15 cellular contexts compared by ENCODE assay signal in genomic region chr13:29861694-29862110, GRCh38. TPM values are rescaled to one million over a fixed set of nuclear protein-coding genes. Genes with fewer than 3 reads are reported as not detected.
DNase-seq lines count a peak whose midpoint lies in the region; ATAC-seq and TF ChIP-seq lines count a peak whose summit lies in the region.
"Had no signal": no experiment of that assay in that cellular context is flagged by ENCODE, and none has a peak within 500 bp of the region (broad histone marks: within the 10 kb centered on the region; RNA-seq: fewer than 3 reads in every experiment).

No MANE protein-coding gene starts in this region.

- no peak overlapping the region for H3K4me3 ChIP-seq in AG04450 (ENCODE audit: low read depth, low read length)
- no peak overlapping the region for H3K4me3 ChIP-seq in lower lobe of right lung

- H3K4me1 Mint-ChIP-seq in chondrocyte (ENCODE audit: low read depth), result peaks cover 13% of the 10 kb centered on the region
- H3K4me1 Mint-ChIP-seq in activated CD8-positive, alpha-beta T cell treated with anti-CD3 and anti-CD28 coated beads for 36 hours (ENCODE audit: low read depth), result peaks cover 2% of the 10 kb centered on the region
- peaks cover 9% of the 10 kb centered on the region for H3K4me1 Mint-ChIP-seq in activated CD4-positive, alpha-beta T cell treated with anti-CD3 and anti-CD28 coated beads, Interleukin-2, amount 10 ng/mL, durations not matched to agents 24 days and 14 days

- no peaks in the 10 kb centered on the region for H3K36me3 Mint-ChIP-seq in chondrocyte (ENCODE audit: low read depth)
- no peaks in the 10 kb centered on the region for H3K36me3 Mint-ChIP-seq in activated CD8-positive, alpha-beta T cell treated with anti-CD3 and anti-CD28 coated beads for 36 hours (ENCODE audit: low read depth)
- no peaks in the 10 kb centered on the region for H3K36me3 Mint-ChIP-seq in activated CD4-positive, alpha-beta T cell treated with anti-CD3 and anti-CD28 coated beads, Interleukin-2, amount 10 ng/mL, durations not matched to agents 24 days and 14 days (ENCODE audit: low read depth)
- H3K36me3 Mint-ChIP-seq: stimulated activated effector memory CD8-positive, alpha-beta T cell treated with anti-CD3 and anti-CD28 coated beads, Interleukin-12 subunit alpha, Interleukin-12 subunit beta, amount 100 ng/mL, for 72 hours had no signal

- ATAC-seq in lower lobe of right lung, result peak; percentile 57 to 65
- no peak for ATAC-seq in activated CD8-positive, alpha-beta T cell treated with anti-CD3 and anti-CD28 coated beads for 36 hours
- ATAC-seq: stimulated activated effector memory CD8-positive, alpha-beta T cell treated with anti-CD3 and anti-CD28 coated beads, Interleukin-12 subunit alpha, Interleukin-12 subunit beta, amount 100 ng/mL, for 72 hours; T-helper 17 cell had no signal

- H3K36me3 ChIP-seq in lower lobe of right lung, result no peaks in the 10 kb centered on the region

- no peaks in the 10 kb centered on the region for H3K27me3 Mint-ChIP-seq in chondrocyte (ENCODE audit: low read depth)
- H3K27me3 Mint-ChIP-seq in activated CD8-positive, alpha-beta T cell treated with anti-CD3 and anti-CD28 coated beads for 36 hours, result peaks cover 3% of the 10 kb centered on the region
- peaks cover 13% of the 10 kb centered on the region for H3K27me3 Mint-ChIP-seq in activated CD4-positive, alpha-beta T cell treated with anti-CD3 and anti-CD28 coated beads, Interleukin-2, amount 10 ng/mL, durations not matched to agents 24 days and 14 days

- H3K27ac Mint-ChIP-seq in chondrocyte (ENCODE audit: unreplicated experiment), result peak overlapping the region; percentile 67
- H3K27ac Mint-ChIP-seq in activated CD8-positive, alpha-beta T cell treated with anti-CD3 and anti-CD28 coated beads for 36 hours, result no peak overlapping the region
- no peak overlapping the region for H3K27ac Mint-ChIP-seq in activated CD4-positive, alpha-beta T cell treated with anti-CD3 and anti-CD28 coated beads, Interleukin-2, amount 10 ng/mL, durations not matched to agents 24 days and 14 days
- H3K27ac Mint-ChIP-seq: activated T-helper 2 cell treated with anti-CD3 and anti-CD28 coated beads, Interferon-gamma antibody, Interleukin-2, Interleukin-4, amounts not matched to agents 10 μg/mL and 5 μg/mL and 100 μg/mL, durations not matched to agents 14 hours and 24 hours and 36 hours; stimulated activated effector memory CD8-positive, alpha-beta T cell treated with anti-CD3 and anti-CD28 coated beads, Interleukin-12 subunit alpha, Interleukin-12 subunit beta, amount 100 ng/mL, for 72 hours; T-helper 17 cell had no signal

- intact Hi-C loops in lower lobe of right lung (cut with DNase I), result no loop called here
- intact Hi-C loops in activated CD8-positive, alpha-beta T cell treated with anti-CD3 and anti-CD28 coated beads for 36 hours (cut with micrococcal nuclease), result no loop called here
- intact Hi-C loops in activated CD4-positive, alpha-beta T cell treated with anti-CD3 and anti-CD28 coated beads, Interleukin-2, amount 10 ng/mL, durations not matched to agents 24 days and 14 days (cut with micrococcal nuclease), result no loop called here

- no peaks in the 10 kb centered on the region for H3K27me3 ChIP-seq in AG04450 (ENCODE audit: control insufficient read depth, insufficient read depth, low read length)
- no peaks in the 10 kb centered on the region for H3K27me3 ChIP-seq in lower lobe of right lung (ENCODE audit: low read depth)

- H3K4me3 Mint-ChIP-seq in chondrocyte (ENCODE audit: unreplicated experiment), result no peak overlapping the region
- H3K4me3 Mint-ChIP-seq in activated CD8-positive, alpha-beta T cell treated with anti-CD3 and anti-CD28 coated beads for 36 hours, result no peak overlapping the region
- H3K4me3 Mint-ChIP-seq in activated CD4-positive, alpha-beta T cell treated with anti-CD3 and anti-CD28 coated beads, Interleukin-2, amount 10 ng/mL, durations not matched to agents 24 days and 14 days, result no peak overlapping the region
- H3K4me3 Mint-ChIP-seq: stimulated activated effector memory CD8-positive, alpha-beta T cell treated with anti-CD3 and anti-CD28 coated beads, Interleukin-12 subunit alpha, Interleukin-12 subunit beta, amount 100 ng/mL, for 72 hours; T-helper 17 cell had no signal

- POLR2A ChIA-PET in AG04450 (lab: Yijun Ruan, JAX), result interaction anchor here (0.7 to 1.3 kb wide), 6 partner anchors 11 to 281 kb away, joined by 3 to 14 read pairs (median 6); partner anchors contain the start of gene UBL3
- POLR2A ChIA-PET in activated CD8-positive, alpha-beta T cell treated with anti-CD3 and anti-CD28 coated beads for 36 hours (lab: Charles Lee), result interaction anchor here (2.3 kb wide), 1 partner anchor 12 kb away, joined by 8 read pairs; the partner anchor contains the start of gene UBL3

- CTCF ChIA-PET in AG04450 (lab: Charles Lee), result interaction anchor here (0.6 to 1.5 kb wide), 3 partner anchors 62 to 759 kb away, joined by 3 to 6 read pairs (median 3); no protein-coding TSS in a partner anchor
- CTCF ChIA-PET in activated CD8-positive, alpha-beta T cell treated with anti-CD3 and anti-CD28 coated beads for 36 hours (lab: Charles Lee), result no interaction called here

- DNase-seq in AG04450 (ENCODE audit: low read depth, low spot score), result peak; percentile 84
- peak; percentile 87 for DNase-seq in HS-5 (ENCODE audit: low read depth)
- no peak for DNase-seq in chondrocyte (ENCODE audit: low spot score)
- no peak for DNase-seq in lower lobe of right lung
- DNase-seq in NCI-H2227 treated with DMSO at 0.1 percent for 48 hours (lab: John Stamatoyannopoulos, UW), result no peak
- no peak for DNase-seq in GF-D8 (lab: John Stamatoyannopoulos, UW)
- no peak for DNase-seq in activated CD8-positive, alpha-beta T cell treated with anti-CD3 and anti-CD28 coated beads for 36 hours
- no peak for DNase-seq in activated CD4-positive, alpha-beta T cell treated with anti-CD3 and anti-CD28 coated beads, Interleukin-2, amount 10 ng/mL, durations not matched to agents 24 days and 14 days
- DNase-seq: activated CD4-positive, alpha-beta T cell treated with anti-CD3 and anti-CD28 coated beads, Interleukin-2, amount 50 U/mL, for 1 hour; NCI-H446 treated with DMSO at 0.1 percent for 48 hours; OCI-M1; stimulated activated CD4-positive, alpha-beta T cell treated with anti-CD3 and anti-CD28 coated beads, Interleukin-4, amount 100 ng/mL, for 1 hour; T-helper 17 cell had no signal

- H3K9me3 ChIP-seq in AG04450 (ENCODE audit: control insufficient read depth, insufficient read depth, low read length), result no peaks in the 10 kb centered on the region
- H3K9me3 ChIP-seq in lower lobe of right lung, result no peaks in the 10 kb centered on the region

- no peaks in the 10 kb centered on the region for H3K9me3 Mint-ChIP-seq in chondrocyte (ENCODE audit: low read depth)
- H3K9me3 Mint-ChIP-seq in activated CD8-positive, alpha-beta T cell treated with anti-CD3 and anti-CD28 coated beads for 36 hours, result no peaks in the 10 kb centered on the region
- H3K9me3 Mint-ChIP-seq in activated CD4-positive, alpha-beta T cell treated with anti-CD3 and anti-CD28 coated beads, Interleukin-2, amount 10 ng/mL, durations not matched to agents 24 days and 14 days, result peaks cover 21% of the 10 kb centered on the region
- H3K9me3 Mint-ChIP-seq: activated T-helper 2 cell treated with anti-CD3 and anti-CD28 coated beads, Interferon-gamma antibody, Interleukin-2, Interleukin-4, amounts not matched to agents 10 μg/mL and 5 μg/mL and 100 μg/mL, durations not matched to agents 14 hours and 24 hours and 36 hours; stimulated activated effector memory CD8-positive, alpha-beta T cell treated with anti-CD3 and anti-CD28 coated beads, Interleukin-12 subunit alpha, Interleukin-12 subunit beta, amount 100 ng/mL, for 72 hours had no signal

- no peaks in the 10 kb centered on the region for H3K4me1 ChIP-seq in lower lobe of right lung

- H3K27ac ChIP-seq in AG04450 (ENCODE audit: low read depth, low read length) (peak overlapping the region; percentile 71), lower lobe of right lung (peak overlapping the region; percentile 6)

- TF ChIP-seq CTCF in AG04450 (IDR thresholded peaks at IDR 0.05; ENCODE audit: low read depth, low read length) (no peak), chondrocyte (IDR thresholded peaks at IDR 0.05) (no peak), lower lobe of right lung (IDR thresholded peaks at IDR 0.05) (no peak)
- no peak for TF ChIP-seq CTCF in activated CD8-positive, alpha-beta T cell treated with anti-CD3 and anti-CD28 coated beads for 36 hours (IDR thresholded peaks at IDR 0.05)

RNA-seq across cellular contexts. Expression of gene UBL3, which starts 11.3 kb away (rescaled TPM):
- polyA plus RNA-seq in AG04450 (2011; rRNA removed), result 16.8 and 24.7 TPM in 2 replicates
- 9.9 and 15.0 TPM in 2 replicates for polyA minus RNA-seq in AG04450 (2011; rRNA and poly(A)+ RNA removed)
- total RNA-seq in chondrocyte, result 21.3 to 41.8 TPM (median 23.5 TPM) in 3 replicates
- 49.5 TPM for total RNA-seq in lower lobe of right lung
- 1 to 10 TPM; 7.2 to 8.1 TPM for total RNA-seq in activated CD8-positive, alpha-beta T cell treated with anti-CD3 and anti-CD28 coated beads for 36 hours
- total RNA-seq in activated CD4-positive, alpha-beta T cell treated with anti-CD3 and anti-CD28 coated beads, Interleukin-2, amount 10 ng/mL, durations not matched to agents 24 days and 14 days, result 9.5 and 10.1 TPM in 2 replicates

Comparison
In these comparisons a context has a peak if more than half of its experiments do, and no peak if none do; other contexts are left out.
1. DNase-seq: peak in AG04450 (single experiment) and HS-5 (single experiment); none in chondrocyte (single experiment), lower lobe of right lung (single experiment), NCI-H2227 treated with DMSO at 0.1 percent for 48 hours (single experiment), GF-D8 (single experiment), activated CD8-positive, alpha-beta T cell treated with anti-CD3 and anti-CD28 coated beads for 36 hours (single experiment) and activated CD4-positive, alpha-beta T cell treated with anti-CD3 and anti-CD28 coated beads, Interleukin-2, amount 10 ng/mL, durations not matched to agents 24 days and 14 days (single experiment).